ENCODE assay signal across 10 cellular contexts in the genomic region with DNA sequence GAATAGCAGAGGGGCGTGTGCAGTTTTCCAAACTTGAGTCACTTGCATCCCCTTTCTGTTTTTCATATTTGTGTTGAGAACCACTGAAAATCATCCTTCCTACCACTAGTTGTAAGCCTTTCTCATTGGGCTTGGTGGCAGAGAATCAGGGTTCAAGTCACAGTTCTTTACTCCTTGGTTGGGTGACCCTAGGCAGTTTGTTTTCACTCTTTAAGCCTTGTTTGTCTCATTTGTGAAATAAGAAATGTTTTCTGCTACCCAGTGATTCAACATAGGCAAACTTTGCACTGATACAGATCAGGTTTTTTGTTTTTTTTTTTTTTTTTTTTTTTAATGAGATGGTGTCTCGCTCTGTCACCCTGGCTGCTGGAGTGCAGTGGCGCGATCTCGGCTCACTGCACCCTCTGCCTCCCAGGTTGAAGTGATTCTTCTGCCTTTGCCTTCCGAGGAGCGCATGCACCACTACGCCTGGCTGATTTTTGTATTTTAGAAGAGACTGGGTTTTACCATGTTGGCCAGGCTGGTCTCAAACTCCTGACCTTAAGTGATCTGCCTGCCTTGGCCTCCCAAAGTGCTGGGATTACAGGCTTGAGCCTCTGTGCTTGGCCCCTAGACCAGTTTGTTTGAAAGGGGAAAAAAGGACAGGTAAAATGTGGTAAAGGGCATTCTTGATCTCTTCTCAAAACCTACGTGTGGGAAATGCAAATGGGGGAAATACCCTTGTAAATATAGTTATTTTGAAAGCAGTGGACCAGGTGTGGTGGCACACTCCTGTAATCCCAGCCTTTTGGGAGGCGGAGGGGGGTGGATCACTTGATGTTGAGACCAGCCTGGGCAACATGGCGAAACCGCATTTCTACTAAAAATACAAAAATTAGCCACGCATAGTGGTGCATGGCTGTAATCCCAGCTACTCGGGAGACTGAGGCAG. TPM values are rescaled to one million over a fixed set of nuclear protein-coding genes. Genes with fewer than 3 reads are reported as not detected.
DNase-seq lines count a peak whose midpoint lies in the region; ATAC-seq, FAIRE-seq and TF ChIP-seq lines count a peak whose summit lies in the region.
"Had no signal": no experiment of that assay in that cellular context is flagged by ENCODE, and none has a peak within 500 bp of the region (broad histone marks: within the 10 kb centered on the region; RNA-seq: fewer than 3 reads in every experiment).

No MANE protein-coding gene starts in this region.

- peak overlapping the region; percentile 92 for H3K4me3 ChIP-seq in fibroblast of villous mesenchyme (ENCODE audit: low read depth, low read length)
- peak overlapping the region; percentile 99 for H3K4me3 ChIP-seq in smooth muscle cell

- H3K27me3 ChIP-seq in smooth muscle cell (ENCODE audit: low read depth): no peaks in the 10 kb centered on the region

- TF ChIP-seq CTCF in fibroblast of villous mesenchyme (IDR thresholded peaks at IDR 0.05; ENCODE audit: insufficient read depth, low read depth, low read length): no peak
- TF ChIP-seq CTCF in smooth muscle cell (IDR thresholded peaks at IDR 0.05; ENCODE audit: borderline replicate concordance, insufficient read depth, poor library complexity, severe bottlenecking): no peak

- peaks cover 15% of the 10 kb centered on the region for H3F3A ChIP-seq in smooth muscle cell (ENCODE audit: low read depth)

- H2AFZ ChIP-seq in smooth muscle cell (ENCODE audit: low read depth): no peak overlapping the region

- no peaks in the 10 kb centered on the region for H3K9me3 ChIP-seq in smooth muscle cell (replicated peaks; ENCODE audit: low read depth)

- peaks cover 10% of the 10 kb centered on the region for H3K4me1 ChIP-seq in smooth muscle cell (ENCODE audit: low read depth)

- H3K9ac ChIP-seq in smooth muscle cell (ENCODE audit: low read depth): no peak overlapping the region

- peak overlapping the region; percentile 48 for H3K27ac ChIP-seq in smooth muscle cell (ENCODE audit: low read depth)
- H3K27ac ChIP-seq: VCaP had no signal

- peak overlapping the region; percentile 95 for H3K4me2 ChIP-seq in smooth muscle cell

- H3K79me2 ChIP-seq in smooth muscle cell (ENCODE audit: low read depth): peaks cover 81% of the 10 kb centered on the region

- WGBS in smooth muscle cell (ENCODE audit: low lambda C conversion rate): 82% methylated on average over 14 of the region's 14 CpGs

- ATAC-seq in HG03135 (IDR thresholded peaks at IDR 0.05; ENCODE audit: unreplicated experiment): no peak
- no peak for ATAC-seq in GM19397 (IDR thresholded peaks at IDR 0.05; ENCODE audit: unreplicated experiment)

- H3K36me3 ChIP-seq in smooth muscle cell (ENCODE audit: low read depth): no peaks in the 10 kb centered on the region

- peaks cover 76% of the 10 kb centered on the region for H4K20me1 ChIP-seq in smooth muscle cell (ENCODE audit: low read depth)

- no peak for DNase-seq in GM18507 (ENCODE audit: extremely low spot score, insufficient read length, low read depth)
- DNase-seq in RCC 7860 (ENCODE audit: low spot score): no peak
- DNase-seq in fibroblast of villous mesenchyme (ENCODE audit: low read depth): no peak
- DNase-seq in smooth muscle cell (lab: John Stamatoyannopoulos, UW; ENCODE audit: unreplicated experiment): no peak
- no peak for DNase-seq in effector CD4-positive, alpha-beta T cell
- DNase-seq in NCI-H1417 (lab: John Stamatoyannopoulos, UW): no peak
- DNase-seq: cortex of kidney had no signal

- FAIRE-seq in GM18507 (lab: Jason Lieb, UNC) (peak; percentile 91), RCC 7860 (lab: Jason Lieb, UNC) (peak; percentile 29)

RNA-seq across cellular contexts. Expression of a gene that starts 3.2 kb away (rescaled TPM):
- total RNA-seq in fibroblast of villous mesenchyme (411 and 544 TPM in 2 replicates), smooth muscle cell (389 and 417 TPM in 2 replicates)
- polyA plus RNA-seq in smooth muscle cell: 149 and 151 TPM in 2 replicates
